4 cellular contexts compared by ENCODE assay signal in genomic region chr18:1595165-1595564, GRCh38.
TF ChIP-seq lines count a peak whose summit lies in the region.

No MANE protein-coding gene starts in this region.

TF ChIP-seq in A549, 52 proteins besides CTCF, POLR2A, EP300 and RAD21:
- TF ChIP-seq TP53 (CRISPR knock-in tag; IDR thresholded peaks at IDR 0.05), result no peak
- TF ChIP-seq MAFK (IDR thresholded peaks at IDR 0.05; ENCODE audit: partially characterized antibody), result peak; percentile 88

TF ChIP-seq in IMR-90, 13 proteins besides CTCF, POLR2A, EP300 and RAD21:
- no peak for TF ChIP-seq FOS (IDR thresholded peaks at IDR 0.05; ENCODE audit: low read depth, low read length)
- peak; percentile 93 for TF ChIP-seq MAFK (IDR thresholded peaks at IDR 0.05; ENCODE audit: low read depth, low read length)

TF ChIP-seq in K562, 482 proteins besides CTCF, POLR2A, EP300 and RAD21 (continues in another document):
- TF ChIP-seq NR1H2 (CRISPR knock-in tag; IDR thresholded peaks at IDR 0.05), result no peak
- no peak for TF ChIP-seq DEAF1 (CRISPR knock-in tag; IDR thresholded peaks at IDR 0.05)
- TF ChIP-seq ZBTB26 (CRISPR knock-in tag; IDR thresholded peaks at IDR 0.05), result no peak
- TF ChIP-seq CHD1 (IDR thresholded peaks at IDR 0.05; ENCODE audit: low read length), result no peak
- TF ChIP-seq CEBPZ (IDR thresholded peaks at IDR 0.05; ENCODE audit: borderline replicate concordance, low read depth, low read length), result no peak
- no peak for TF ChIP-seq SNRNP70 (optimal IDR thresholded peaks at IDR 0.05; ENCODE audit: low read depth, low read length)
- TF ChIP-seq SRSF9 (IDR thresholded peaks at IDR 0.05; ENCODE audit: borderline replicate concordance, low read depth, low read length), result no peak
- no peak for TF ChIP-seq ZEB2 (IDR thresholded peaks at IDR 0.05)
- no peak for TF ChIP-seq OTX1 (CRISPR knock-in tag; IDR thresholded peaks at IDR 0.05)
- peak; percentile 88 for TF ChIP-seq C11orf30 (IDR thresholded peaks at IDR 0.05; ENCODE audit: low read depth)
- peak; percentile 96 for TF ChIP-seq MAFK (IDR thresholded peaks at IDR 0.05; ENCODE audit: low read length)
- TF ChIP-seq ESRRB (CRISPR knock-in tag; IDR thresholded peaks at IDR 0.05; ENCODE audit: borderline replicate concordance), result no peak
- no peak for TF ChIP-seq RBM34 (IDR thresholded peaks at IDR 0.05; ENCODE audit: borderline replicate concordance, insufficient read depth, low read length)
- TF ChIP-seq FOXK2 (conservative IDR thresholded peaks at IDR 0.05 in 1 of 2, IDR thresholded peaks at IDR 0.05 in 1 of 2; ENCODE audit: low read depth in 2 of 2), result no peak
- TF ChIP-seq HIVEP1 (CRISPR knock-in tag; IDR thresholded peaks at IDR 0.05), result no peak
- no peak for TF ChIP-seq ZNF75A (CRISPR knock-in tag; IDR thresholded peaks at IDR 0.05)
- TF ChIP-seq KHSRP (IDR thresholded peaks at IDR 0.05), result no peak
- TF ChIP-seq ETS2 (tag; IDR thresholded peaks at IDR 0.05; ENCODE audit: borderline replicate concordance, poor library complexity, severe bottlenecking), result no peak
- no peak for TF ChIP-seq NFYB (IDR thresholded peaks at IDR 0.05; ENCODE audit: extremely low read depth, insufficient read length)
- no peak for TF ChIP-seq IFI16 (CRISPR knock-in tag; IDR thresholded peaks at IDR 0.05)
- no peak for TF ChIP-seq STAG1 (CRISPR knock-in tag; IDR thresholded peaks at IDR 0.05; ENCODE audit: borderline replicate concordance)
- no peak for TF ChIP-seq SAFB2 (IDR thresholded peaks at IDR 0.05; ENCODE audit: borderline replicate concordance, low read depth, low read length, severe bottlenecking)
- TF ChIP-seq ZNF197 (CRISPR knock-in tag; IDR thresholded peaks at IDR 0.05; ENCODE audit: low read depth), result no peak
- TF ChIP-seq ETV1 (tag; conservative IDR thresholded peaks at IDR 0.05; ENCODE audit: low read depth), result no peak
- no peak for TF ChIP-seq PBX2 (CRISPR knock-in tag; IDR thresholded peaks at IDR 0.05; ENCODE audit: low read depth)
- TF ChIP-seq PBX2 (tag; conservative IDR thresholded peaks at IDR 0.05; ENCODE audit: low read depth), result no peak

TF ChIP-seq in HepG2, 621 proteins besides CTCF, POLR2A, EP300 and RAD21:
- TF ChIP-seq ATF6 (CRISPR knock-in tag; conservative IDR thresholded peaks at IDR 0.05) (no peak), LCORL (IDR thresholded peaks at IDR 0.05) (no peak), LCORL (CRISPR knock-in tag; IDR thresholded peaks at IDR 0.05) (no peak), MAFK (conservative IDR thresholded peaks at IDR 0.05 in 1 of 2, IDR thresholded peaks at IDR 0.05 in 1 of 2; ENCODE audit: low read length in 2 of 2) (peak; percentile 95 to 98), MAFF (IDR thresholded peaks at IDR 0.05; ENCODE audit: low read depth, low read length) (peak; percentile 98), FOXO4 (CRISPR knock-in tag; conservative IDR thresholded peaks at IDR 0.05) (no peak), ATF1 (CRISPR knock-in tag; IDR thresholded peaks at IDR 0.05) (no peak), ZNF839 (CRISPR knock-in tag; IDR thresholded peaks at IDR 0.05; ENCODE audit: borderline replicate concordance) (no peak), ZNF75D (CRISPR knock-in tag; IDR thresholded peaks at IDR 0.05; ENCODE audit: borderline replicate concordance) (no peak), HMGXB4 (CRISPR knock-in tag; IDR thresholded peaks at IDR 0.05; ENCODE audit: borderline replicate concordance in 1 of 2, low read depth in 1 of 2) (no peak), KIAA2018 (CRISPR knock-in tag; IDR thresholded peaks at IDR 0.05; ENCODE audit: borderline replicate concordance) (no peak), ZNF337 (CRISPR knock-in tag; IDR thresholded peaks at IDR 0.05; ENCODE audit: borderline replicate concordance, low read depth) (no peak)
TF ChIP-seq in HepG2: peak in this region for 2.
